Comparison of ENCODE assay signal across 27 cellular contexts in the genomic region with DNA sequence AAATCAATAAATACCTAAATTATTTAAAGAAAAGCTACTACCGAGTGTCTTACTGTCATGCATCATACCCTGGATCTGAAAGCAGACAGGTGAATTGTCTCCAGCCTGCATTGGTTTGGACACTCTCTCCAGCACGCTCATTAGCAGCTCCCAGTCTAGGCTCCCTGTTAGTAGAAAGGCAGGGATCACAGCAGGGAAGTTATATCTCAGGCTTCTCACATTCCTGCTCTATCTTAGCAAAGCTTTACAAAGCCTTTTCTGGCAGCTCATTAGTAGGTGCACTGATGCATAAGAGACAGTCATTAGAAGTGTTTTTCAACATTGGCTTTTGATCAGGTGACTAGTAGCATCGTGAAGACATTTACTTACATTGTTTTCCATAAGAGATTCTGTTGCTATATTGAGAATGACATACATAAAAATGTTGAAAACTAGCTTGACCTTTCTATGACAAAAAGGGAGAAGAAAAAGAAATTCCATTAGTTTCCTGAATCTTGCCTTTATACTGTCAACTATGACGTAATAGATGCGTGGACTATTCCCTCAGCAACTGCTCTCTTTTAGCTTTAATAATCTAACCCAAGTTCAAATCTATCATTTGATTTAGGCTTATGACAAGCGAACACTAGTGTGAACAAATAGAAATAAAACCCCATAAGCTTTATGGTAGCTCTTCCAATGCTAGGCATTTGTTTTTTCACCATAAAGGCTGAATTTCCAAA.
DNase-seq lines count a peak whose midpoint lies in the region; ATAC-seq and TF ChIP-seq lines count a peak whose summit lies in the region.
"Had no signal": no experiment of that assay in that cellular context is flagged by ENCODE, and none has a peak within 500 bp of the region (broad histone marks: within the 10 kb centered on the region; RNA-seq: fewer than 3 reads in every experiment).

No MANE protein-coding gene starts in this region.

- H3K4me3 Mint-ChIP-seq in activated CD4-positive, alpha-beta T cell treated with anti-CD3 and anti-CD28 coated beads, Interleukin-2, amount 10 ng/mL, durations not matched to agents 7 days and 5 days: no peak overlapping the region
- H3K4me3 Mint-ChIP-seq: activated naive CD4-positive, alpha-beta T cell treated with anti-CD3 and anti-CD28 coated beads, Interleukin-2, amount 10 ng/mL, durations not matched to agents 7 days and 5 days; activated T-helper 17 cell treated with anti-CD3 and anti-CD28 coated beads, Interleukin-2, amount 50 U/mL, for 72 hours; CD8-positive, alpha-beta T cell; IgD-negative memory B cell; memory B cell; type B pancreatic cell had no signal

- no peak for ATAC-seq in HG03139 (IDR thresholded peaks at IDR 0.05; ENCODE audit: unreplicated experiment)
- ATAC-seq: activated T-helper 17 cell treated with anti-CD3 and anti-CD28 coated beads, Interleukin-2, amount 50 U/mL, for 72 hours; CD8-positive, alpha-beta T cell; heart left ventricle; left colon had no signal

- CTCF ChIA-PET in HEK293 (lab: Yijun Ruan, JAX): interaction anchor here (0.5 to 0.7 kb wide), 2 partner anchors 60 to 679 kb away, joined by 3 to 5 read pairs; no protein-coding TSS in a partner anchor
- CTCF ChIA-PET in activated CD4-positive, alpha-beta T cell treated with anti-CD3 and anti-CD28 coated beads, Interleukin-2, amount 10 ng/mL, durations not matched to agents 7 days and 5 days (lab: Charles Lee): no interaction called here

- no peaks in the 10 kb centered on the region for H3K9me3 ChIP-seq in HEK293 (ENCODE audit: control insufficient read depth, insufficient read depth, low read depth, low read length)
- H3K9me3 ChIP-seq: adrenal gland, BE2C, esophagus squamous epithelium had no signal

- DNase-seq in Caki2 (ENCODE audit: low read depth): peak; percentile 18
- DNase-seq in astrocyte of the hippocampus (ENCODE audit: low read depth, low spot score): peak; percentile 56
- peak; percentile 9 for DNase-seq in left kidney (ENCODE audit: low read depth, low spot score)
- no peak for DNase-seq in DMS53 (lab: John Stamatoyannopoulos, UW)
- DNase-seq in stimulated activated CD4-positive, alpha-beta T cell treated with anti-CD3 and anti-CD28 coated beads, Interleukin-12 subunit alpha, Interleukin-12 subunit beta, amount 100 ng/mL, for 4 hours: no peak
- DNase-seq in activated CD4-positive, alpha-beta T cell treated with anti-CD3 and anti-CD28 coated beads, Interleukin-2, amount 10 ng/mL, durations not matched to agents 7 days and 5 days: no peak
- DNase-seq: ACHN; activated CD4-positive, alpha-beta T cell treated with anti-CD3 and anti-CD28 coated beads for 4 hours; activated naive CD4-positive, alpha-beta T cell treated with anti-CD3 and anti-CD28 coated beads, Interleukin-2, amount 10 ng/mL, durations not matched to agents 7 days and 5 days; adrenal gland; BE2C; CD8-positive, alpha-beta T cell; dorsolateral prefrontal cortex; esophagus squamous epithelium; foreskin melanocyte; heart left ventricle; left colon; NCI-H1930; NCI-H526 treated with DMSO at 0.1 percent for 48 hours; stimulated activated CD4-positive, alpha-beta T cell treated with anti-CD3 and anti-CD28 coated beads, Interleukin-4, amount 100 ng/mL, for 4 hours; T-helper 9 cell had no signal

- H3K27ac ChIP-seq in HEK293 (ENCODE audit: extremely low read depth, low read depth, low read length): no peak overlapping the region
- H3K27ac ChIP-seq: adrenal gland, dorsolateral prefrontal cortex, esophagus squamous epithelium, heart left ventricle had no signal

- in situ Hi-C loops in Caki2 (cut with HindIII; ENCODE audit: low pct_unique_long_range_greater_than_20kb, low sequenced_read_pairs): no loop called here

- H3K9me3 Mint-ChIP-seq in activated CD4-positive, alpha-beta T cell treated with anti-CD3 and anti-CD28 coated beads, Interleukin-2, amount 10 ng/mL, durations not matched to agents 7 days and 5 days: no peaks in the 10 kb centered on the region
- H3K9me3 Mint-ChIP-seq: activated naive CD4-positive, alpha-beta T cell treated with anti-CD3 and anti-CD28 coated beads, Interleukin-2, amount 10 ng/mL, durations not matched to agents 7 days and 5 days; activated T-helper 17 cell treated with anti-CD3 and anti-CD28 coated beads, Interleukin-2, amount 50 U/mL, for 72 hours; CD8-positive, alpha-beta T cell; type B pancreatic cell had no signal

- no peak overlapping the region for H3K27ac Mint-ChIP-seq in activated CD4-positive, alpha-beta T cell treated with anti-CD3 and anti-CD28 coated beads, Interleukin-2, amount 10 ng/mL, durations not matched to agents 7 days and 5 days
- H3K27ac Mint-ChIP-seq: activated naive CD4-positive, alpha-beta T cell treated with anti-CD3 and anti-CD28 coated beads, Interleukin-2, amount 10 ng/mL, durations not matched to agents 7 days and 5 days; activated T-helper 17 cell treated with anti-CD3 and anti-CD28 coated beads, Interleukin-2, amount 50 U/mL, for 72 hours; CD8-positive, alpha-beta T cell; IgD-negative memory B cell; memory B cell; type B pancreatic cell had no signal

- no peak for TF ChIP-seq CTCF in HEK293 (tag by site-specific recombination; IDR thresholded peaks at IDR 0.05)

- POLR2A ChIA-PET in HEK293 (lab: Yijun Ruan, JAX): no interaction called here
- POLR2A ChIA-PET in activated CD4-positive, alpha-beta T cell treated with anti-CD3 and anti-CD28 coated beads, Interleukin-2, amount 10 ng/mL, durations not matched to agents 7 days and 5 days (lab: Charles Lee): no interaction called here

- H3K36me3 ChIP-seq in HEK293 (ENCODE audit: control insufficient read depth in 2 of 2, insufficient read depth in 1 of 2, low read length in 2 of 2): no peaks in the 10 kb centered on the region
- H3K36me3 ChIP-seq: adrenal gland, BE2C, esophagus squamous epithelium, heart left ventricle had no signal

- no peaks in the 10 kb centered on the region for H3K36me3 Mint-ChIP-seq in activated CD4-positive, alpha-beta T cell treated with anti-CD3 and anti-CD28 coated beads, Interleukin-2, amount 10 ng/mL, durations not matched to agents 7 days and 5 days (ENCODE audit: low read depth)
- H3K36me3 Mint-ChIP-seq: activated naive CD4-positive, alpha-beta T cell treated with anti-CD3 and anti-CD28 coated beads, Interleukin-2, amount 10 ng/mL, durations not matched to agents 7 days and 5 days; CD8-positive, alpha-beta T cell; IgD-negative memory B cell; memory B cell; type B pancreatic cell had no signal

- no peaks in the 10 kb centered on the region for H3K4me1 ChIP-seq in HEK293 (ENCODE audit: control insufficient read depth, insufficient read depth, low read length)
- H3K4me1 ChIP-seq: adrenal gland, BE2C, heart left ventricle had no signal

- H3K27me3 Mint-ChIP-seq in activated CD4-positive, alpha-beta T cell treated with anti-CD3 and anti-CD28 coated beads, Interleukin-2, amount 10 ng/mL, durations not matched to agents 7 days and 5 days: no peaks in the 10 kb centered on the region
- H3K27me3 Mint-ChIP-seq: activated naive CD4-positive, alpha-beta T cell treated with anti-CD3 and anti-CD28 coated beads, Interleukin-2, amount 10 ng/mL, durations not matched to agents 7 days and 5 days; activated T-helper 17 cell treated with anti-CD3 and anti-CD28 coated beads, Interleukin-2, amount 50 U/mL, for 72 hours; IgD-negative memory B cell; memory B cell had no signal

- no peaks in the 10 kb centered on the region for H3K4me1 Mint-ChIP-seq in activated CD4-positive, alpha-beta T cell treated with anti-CD3 and anti-CD28 coated beads, Interleukin-2, amount 10 ng/mL, durations not matched to agents 7 days and 5 days
- H3K4me1 Mint-ChIP-seq: activated naive CD4-positive, alpha-beta T cell treated with anti-CD3 and anti-CD28 coated beads, Interleukin-2, amount 10 ng/mL, durations not matched to agents 7 days and 5 days; activated T-helper 17 cell treated with anti-CD3 and anti-CD28 coated beads, Interleukin-2, amount 50 U/mL, for 72 hours; IgD-negative memory B cell; memory B cell had no signal

- no peak overlapping the region for H3K4me3 ChIP-seq in HEK293 (ENCODE audit: low read depth, low read length)
- H3K4me3 ChIP-seq: adrenal gland, dorsolateral prefrontal cortex, esophagus squamous epithelium, heart left ventricle had no signal

TF ChIP-seq in HEK293, 187 proteins besides CTCF, POLR2A, EP300 and RAD21:
- TF ChIP-seq, protein P1, sequence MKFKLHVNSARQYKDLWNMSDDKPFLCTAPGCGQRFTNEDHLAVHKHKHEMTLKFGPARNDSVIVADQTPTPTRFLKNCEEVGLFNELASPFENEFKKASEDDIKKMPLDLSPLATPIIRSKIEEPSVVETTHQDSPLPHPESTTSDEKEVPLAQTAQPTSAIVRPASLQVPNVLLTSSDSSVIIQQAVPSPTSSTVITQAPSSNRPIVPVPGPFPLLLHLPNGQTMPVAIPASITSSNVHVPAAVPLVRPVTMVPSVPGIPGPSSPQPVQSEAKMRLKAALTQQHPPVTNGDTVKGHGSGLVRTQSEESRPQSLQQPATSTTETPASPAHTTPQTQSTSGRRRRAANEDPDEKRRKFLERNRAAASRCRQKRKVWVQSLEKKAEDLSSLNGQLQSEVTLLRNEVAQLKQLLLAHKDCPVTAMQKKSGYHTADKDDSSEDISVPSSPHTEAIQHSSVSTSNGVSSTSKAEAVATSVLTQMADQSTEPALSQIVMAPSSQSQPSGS (tag by site-specific recombination; IDR thresholded peaks at IDR 0.05; ENCODE audit: low read depth): 0 out of 2 replicates have a peak, but pooled peaks have one; percentile 4
- TF ChIP-seq ZBTB20 (tag by site-specific recombination; IDR thresholded peaks at IDR 0.05): no peak

Comparison
In these comparisons a context has a peak if more than half of its experiments do, and no peak if none do; other contexts are left out.
1. DNase-seq: peak in Caki2 (single experiment), astrocyte of the hippocampus (single experiment) and left kidney (single experiment); none in DMS53 (single experiment), stimulated activated CD4-positive, alpha-beta T cell treated with anti-CD3 and anti-CD28 coated beads, Interleukin-12 subunit alpha, Interleukin-12 subunit beta, amount 100 ng/mL, for 4 hours (single experiment) and activated CD4-positive, alpha-beta T cell treated with anti-CD3 and anti-CD28 coated beads, Interleukin-2, amount 10 ng/mL, durations not matched to agents 7 days and 5 days (single experiment).